Comparison of ENCODE assay signal across 9 cellular contexts in genomic region chr7:158975526-158976467, GRCh38.
DNase-seq lines count a peak whose midpoint lies in the region; ATAC-seq lines count a peak whose summit lies in the region.
"Had no signal": no experiment of that assay in that cellular context is flagged by ENCODE, and none has a peak within 500 bp of the region (broad histone marks: within the 10 kb centered on the region; RNA-seq: fewer than 3 reads in every experiment).

No MANE protein-coding gene starts in this region.

- H3K27me3 Mint-ChIP-seq in CD8-positive, alpha-beta memory T cell = no peaks in the 10 kb centered on the region
- peaks cover 6 to 14% (median 11%) of the 10 kb centered on the region in 3 donors for H3K27me3 Mint-ChIP-seq in immature natural killer cell (ENCODE audit: low read depth in 3 of 3)

- no peaks in the 10 kb centered on the region for H3K9me3 ChIP-seq in CD8-positive, alpha-beta memory T cell (ENCODE audit: low read length)

- intact Hi-C loops in Right ventricle myocardium superior (cut with DNase I) = no loop called here

- H3K27ac ChIP-seq in CD8-positive, alpha-beta memory T cell (ENCODE audit: low read depth, low read length) = no peak overlapping the region

- peak overlapping the region in 5 of 8 donors; percentile 5 to 84 (median 41) for H3K27ac Mint-ChIP-seq in CD8-positive, alpha-beta memory T cell
- H3K27ac Mint-ChIP-seq in immature natural killer cell = peak overlapping the region; percentile 87 to 96 (median 92)

- H3K4me1 ChIP-seq in CD8-positive, alpha-beta memory T cell (ENCODE audit: insufficient read depth, low read length) = peaks cover 18% of the 10 kb centered on the region

- H3K4me3 ChIP-seq in CD8-positive, alpha-beta memory T cell (ENCODE audit: low read length) = no peak overlapping the region
- H3K4me3 ChIP-seq: lung had no signal

- H3K4me3 Mint-ChIP-seq in CD8-positive, alpha-beta memory T cell = peak overlapping the region; percentile 46 to 89 (median 74)
- H3K4me3 Mint-ChIP-seq in immature natural killer cell = peak overlapping the region; percentile 42 to 91 (median 78)

- peaks cover 0 to 5% (median 1%) of the 10 kb centered on the region in 5 donors for H3K9me3 Mint-ChIP-seq in CD8-positive, alpha-beta memory T cell
- H3K9me3 Mint-ChIP-seq in immature natural killer cell = peaks cover 0 to 3% (median 0%) of the 10 kb centered on the region in 6 donors

- ATAC-seq in HG02981 (IDR thresholded peaks at IDR 0.05; ENCODE audit: unreplicated experiment) (peak; percentile 4), GM19463 (IDR thresholded peaks at IDR 0.05; ENCODE audit: unreplicated experiment) (no peak), Right ventricle myocardium superior (ENCODE audit: poor library complexity) (no peak)

- H3K36me3 Mint-ChIP-seq in CD8-positive, alpha-beta memory T cell = no peaks in the 10 kb centered on the region
- H3K36me3 Mint-ChIP-seq in immature natural killer cell = no peaks in the 10 kb centered on the region

- no peaks in the 10 kb centered on the region for H3K27me3 ChIP-seq in CD8-positive, alpha-beta memory T cell (ENCODE audit: insufficient read depth, low read length, poor library complexity, severe bottlenecking)

- CTCF ChIA-PET in CD8-positive, alpha-beta memory T cell (lab: Charles Lee) = interaction anchor here (0.7 to 2.3 kb wide), 20 partner anchors 9 to 579 kb away, joined by 3 to 45 read pairs (median 6); partner anchors contain the start of gene NCAPG2

- DNase-seq in CD8-positive, alpha-beta memory T cell = peak in 1 of 5 donors; percentile 11
- DNase-seq in SK-N-DZ (ENCODE audit: low spot score) = peak; percentile 76
- no peak for DNase-seq in immature natural killer cell
- no peak for DNase-seq in RKO (ENCODE audit: low spot score)
- no peak for DNase-seq in NCI-H2171 treated with DMSO at 0.1 percent for 48 hours (lab: John Stamatoyannopoulos, UW)
- no peak for DNase-seq in Right ventricle myocardium superior

- H3K4me1 Mint-ChIP-seq in CD8-positive, alpha-beta memory T cell = peaks cover 15 to 26% (median 21%) of the 10 kb centered on the region in 3 donors
- H3K4me1 Mint-ChIP-seq in immature natural killer cell = peaks cover 26% of the 10 kb centered on the region in 2 donors

- POLR2A ChIA-PET in CD8-positive, alpha-beta memory T cell (lab: Charles Lee) = no interaction called here

- no peaks in the 10 kb centered on the region for H3K36me3 ChIP-seq in CD8-positive, alpha-beta memory T cell (ENCODE audit: insufficient read depth, low read length)
